ENCODE assay signal across 23 cellular contexts in genomic region chr11:132655187-132655855, GRCh38.
A peak's percentile ranks its signal among the peaks of the same experiment; 100 is the strongest.
DNase-seq lines count a peak whose midpoint lies in the region; ATAC-seq and TF ChIP-seq lines count a peak whose summit lies in the region.
"Had no signal": no experiment of that assay in that cellular context is flagged by ENCODE, and none has a peak within 500 bp of the region (broad histone marks: within the 10 kb centered on the region; RNA-seq: fewer than 3 reads in every experiment).

No MANE protein-coding gene starts in this region.

- no peak overlapping the region for H3K4me3 ChIP-seq in AG10803 (ENCODE audit: low read length)
- no peak overlapping the region for H3K4me3 ChIP-seq in dorsolateral prefrontal cortex
- H3K4me3 ChIP-seq: A549; BLaER1 treated with 17β-estradiol and CSF1 and Interleukin-3, amounts not matched to agents 10 nM and 100 nM; PC-9; SK-N-MC had no signal

- peak; percentile 58 for DNase-seq in AG10803 (ENCODE audit: low read depth)
- peak; percentile 94 for DNase-seq in G401 (ENCODE audit: low spot score)
- DNase-seq in RKO (ENCODE audit: low spot score), result peak; percentile 26
- DNase-seq in dorsolateral prefrontal cortex, result peak in 7 of 10 donors; percentile 47 to 80 (median 56)
- no peak for DNase-seq in T-helper 2 cell
- DNase-seq in activated CD4-positive, alpha-beta T cell treated with anti-CD3 and anti-CD28 coated beads, Interleukin-2, amount 50 U/mL, for 1 hour, result no peak
- no peak for DNase-seq in GF-D8 (lab: John Stamatoyannopoulos, UW)
- DNase-seq: Caco-2; CD4-positive, alpha-beta memory T cell; DMS 273 treated with DMSO at 0.1 percent for 48 hours; DND-41; Karpas-422; NCI-H1417; NCI-H1694 treated with DMSO at 0.1 percent for 48 hours; NCI-H2081 treated with DMSO at 0.1 percent for 48 hours; NCI-H510A treated with DMSO at 0.1 percent for 48 hours; PC-9; SHP77 treated with DMSO at 0.1 percent for 48 hours had no signal

- in situ Hi-C loops in G401 (cut with HindIII; ENCODE audit: low sequenced_read_pairs), result no loop called here

- TF ChIP-seq CTCF in AG10803 (conservative IDR thresholded peaks at IDR 0.05; ENCODE audit: low read length) (no peak), dorsolateral prefrontal cortex (IDR thresholded peaks at IDR 0.05 in 54 of 56, conservative IDR thresholded peaks at IDR 0.05 in 2 of 56; ENCODE audit: low read depth in 1 of 56, partially characterized antibody in 56 of 56) (no peak)

- H3K27me3 ChIP-seq in dorsolateral prefrontal cortex, result no peaks in the 10 kb centered on the region
- H3K27me3 ChIP-seq: BLaER1 treated with 17β-estradiol and CSF1 and Interleukin-3, amounts not matched to agents 10 nM and 100 nM had no signal

- intact Hi-C loops in dorsolateral prefrontal cortex (cut with DNase I), result no loop called here

- peak overlapping the region in 1 of 59 donors; percentile 48 for H3K27ac ChIP-seq in dorsolateral prefrontal cortex
- H3K27ac ChIP-seq: A549; BLaER1 treated with 17β-estradiol and CSF1 and Interleukin-3, amounts not matched to agents 10 nM and 100 nM; PC-9; RWPE1; SK-N-MC had no signal

- ATAC-seq in HG03469 (IDR thresholded peaks at IDR 0.05; ENCODE audit: unreplicated experiment), result no peak
- ATAC-seq: A549 had no signal

Comparison
In these comparisons a context has a peak if more than half of its experiments do, and no peak if none do; other contexts are left out.
1. DNase-seq: peak in AG10803 (single experiment), G401 (single experiment), RKO (single experiment) and dorsolateral prefrontal cortex (7 of 10); none in T-helper 2 cell (0 of 5), activated CD4-positive, alpha-beta T cell treated with anti-CD3 and anti-CD28 coated beads, Interleukin-2, amount 50 U/mL, for 1 hour (single experiment) and GF-D8 (single experiment).